ENCODE assay signal across 36 cellular contexts in the genomic region with DNA sequence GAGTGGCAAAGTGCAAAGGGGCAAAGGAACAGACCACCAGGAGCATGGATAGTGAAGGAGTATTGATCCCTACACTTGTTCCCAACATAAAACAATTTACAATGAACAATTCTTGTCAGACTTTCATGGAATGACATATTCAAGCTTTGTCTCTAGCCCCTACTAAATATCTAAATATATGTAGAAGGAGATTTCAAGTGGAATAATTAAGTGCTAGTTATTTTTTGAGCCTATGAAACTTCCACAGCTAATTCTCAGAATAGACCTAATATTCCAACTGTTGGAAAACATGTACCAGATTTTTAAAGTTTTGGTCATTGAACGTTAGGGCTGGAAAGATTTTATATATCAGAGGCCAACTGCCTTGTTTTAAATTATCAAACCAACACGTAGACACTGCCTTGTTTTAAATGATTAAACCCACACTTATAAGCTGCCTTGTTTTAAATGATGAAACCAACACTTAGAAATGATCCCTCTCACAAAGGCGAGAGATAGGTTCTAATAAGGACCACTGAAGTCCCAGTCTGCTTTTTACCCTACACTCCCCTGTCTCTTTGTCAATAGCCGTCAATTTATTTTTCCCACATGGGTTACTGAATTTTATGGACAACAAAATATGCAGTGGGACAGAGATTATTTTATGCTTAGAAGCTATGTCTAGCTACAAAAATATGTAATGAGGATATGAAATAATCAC.
"Had no signal": no experiment of that assay in that cellular context is flagged by ENCODE, and none has a peak within 500 bp of the region (broad histone marks: within the 10 kb centered on the region; RNA-seq: fewer than 3 reads in every experiment).

No MANE protein-coding gene starts in this region.

- H3K4me3 ChIP-seq: MG63 had no signal

- DNase-seq: Karpas-422, Kasumi-1, MG63, MM.1S, MV-4-11, NCI-H1048, NCI-H1092, NCI-H1092 treated with DMSO at 0.1 percent for 48 hours, NCI-H1105, NCI-H1105 treated with DMSO at 0.1 percent for 48 hours, NCI-H1417, NCI-H1417 treated with DMSO at 0.1 percent for 48 hours, NCI-H1436, NCI-H1436 treated with DMSO at 0.1 percent for 48 hours, NCI-H146, NCI-H1694, NCI-H187, NCI-H187 treated with DMSO at 0.1 percent for 48 hours, NCI-H1930, NCI-H2029, NCI-H2029 treated with DMSO at 0.1 percent for 48 hours, NCI-H2081, NCI-H2081 treated with DMSO at 0.1 percent for 48 hours, NCI-H2107, NCI-H2171, NCI-H2171 treated with DMSO at 0.1 percent for 48 hours, NCI-H2227 treated with DMSO at 0.1 percent for 48 hours, NCI-H226, NCI-H345, NCI-H446, NCI-H446 treated with DMSO at 0.1 percent for 48 hours, NCI-H510A, NCI-H510A treated with DMSO at 0.1 percent for 48 hours, NCI-H524, NCI-H524 treated with DMSO at 0.1 percent for 48 hours, NCI-H526 had no signal

- H3K36me3 ChIP-seq: MG63 had no signal

- H3K9me3 ChIP-seq: MG63 had no signal
